ENCODE assay signal across 12 cellular contexts in genomic region chr5:169648725-169649124, GRCh38. TPM values are rescaled to one million over a fixed set of nuclear protein-coding genes. Genes with fewer than 3 reads are reported as not detected.
DNase-seq lines count a peak whose midpoint lies in the region; ATAC-seq lines count a peak whose summit lies in the region.
"Had no signal": no experiment of that assay in that cellular context is flagged by ENCODE, and none has a peak within 500 bp of the region (broad histone marks: within the 10 kb centered on the region; RNA-seq: fewer than 3 reads in every experiment).

No MANE protein-coding gene starts in this region.

- peaks cover 48% of the 10 kb centered on the region for H3K36me3 ChIP-seq in BLaER1

- no peaks in the 10 kb centered on the region for H3K9me3 Mint-ChIP-seq in activated CD8-positive, alpha-beta T cell treated with anti-CD3 and anti-CD28 coated beads, Interleukin-2, amount 10 ng/mL, durations not matched to agents 7 days and 5 days (ENCODE audit: insufficient read depth)
- H3K9me3 Mint-ChIP-seq: activated T-cell treated with anti-CD3 and anti-CD28 coated beads, Interleukin-2, amount 50 U/mL, for 4 hours; nephron progenitor cell had no signal

- CTCF ChIA-PET in activated CD8-positive, alpha-beta T cell treated with anti-CD3 and anti-CD28 coated beads, Interleukin-2, amount 10 ng/mL, durations not matched to agents 7 days and 5 days (lab: Charles Lee), result interaction anchor here (1.1 kb wide), 1 partner anchor 22 kb away, joined by 3 read pairs; no protein-coding TSS in a partner anchor

- H3K27ac ChIP-seq in BLaER1, result peak overlapping the region; percentile 63; the same call in 1 of the 2 replicates

- peak overlapping the region; percentile 89 for H3K27ac Mint-ChIP-seq in activated CD8-positive, alpha-beta T cell treated with anti-CD3 and anti-CD28 coated beads, Interleukin-2, amount 10 ng/mL, durations not matched to agents 7 days and 5 days
- H3K27ac Mint-ChIP-seq: nephron progenitor cell had no signal

- DNase-seq in ELR (ENCODE audit: low read depth) (peak; percentile 67), kidney tubule cell (ENCODE audit: low spot score) (peak; percentile 45), NCI-H510A treated with DMSO at 0.1 percent for 48 hours (lab: John Stamatoyannopoulos, UW) (no peak), NCI-H226 (no peak)
- DNase-seq in activated CD8-positive, alpha-beta T cell treated with anti-CD3 and anti-CD28 coated beads, Interleukin-2, amount 10 ng/mL, durations not matched to agents 7 days and 5 days, result no peak
- DNase-seq: activated T-cell treated with anti-CD3 and anti-CD28 coated beads, Interleukin-2, amount 50 U/mL, for 4 hours; effector CD4-positive, alpha-beta T cell; NCI-H524; nephron progenitor cell had no signal

- H3K9me3 ChIP-seq in BLaER1, result 0 out of 2 replicates have a peak, but pooled peaks cover 6% of the 10 kb centered on the region

- no peak overlapping the region for H3K9ac ChIP-seq in BLaER1

- H3K4me2 ChIP-seq in BLaER1, result no peak overlapping the region

- peaks cover 88% of the 10 kb centered on the region for H4K20me1 ChIP-seq in BLaER1

- peaks cover 40% of the 10 kb centered on the region for H3K4me1 ChIP-seq in BLaER1

- peaks cover 76% of the 10 kb centered on the region for H3K36me3 Mint-ChIP-seq in activated CD8-positive, alpha-beta T cell treated with anti-CD3 and anti-CD28 coated beads, Interleukin-2, amount 10 ng/mL, durations not matched to agents 7 days and 5 days (ENCODE audit: low read depth)

- H3K4me3 ChIP-seq in BLaER1, result no peak overlapping the region

- H3K4me1 Mint-ChIP-seq in activated CD8-positive, alpha-beta T cell treated with anti-CD3 and anti-CD28 coated beads, Interleukin-2, amount 10 ng/mL, durations not matched to agents 7 days and 5 days (ENCODE audit: low read depth), result peaks cover 93% of the 10 kb centered on the region

- H3K27me3 Mint-ChIP-seq in activated CD8-positive, alpha-beta T cell treated with anti-CD3 and anti-CD28 coated beads, Interleukin-2, amount 10 ng/mL, durations not matched to agents 7 days and 5 days (ENCODE audit: low read depth), result no peaks in the 10 kb centered on the region

- H3K27me3 ChIP-seq in BLaER1, result no peaks in the 10 kb centered on the region

- no peak overlapping the region for H3K4me3 Mint-ChIP-seq in activated CD8-positive, alpha-beta T cell treated with anti-CD3 and anti-CD28 coated beads, Interleukin-2, amount 10 ng/mL, durations not matched to agents 7 days and 5 days
- H3K4me3 Mint-ChIP-seq: activated T-cell treated with anti-CD3 and anti-CD28 coated beads, Interleukin-2, amount 50 U/mL, for 4 hours; nephron progenitor cell had no signal

- POLR2A ChIA-PET in activated CD8-positive, alpha-beta T cell treated with anti-CD3 and anti-CD28 coated beads, Interleukin-2, amount 10 ng/mL, durations not matched to agents 7 days and 5 days (lab: Charles Lee), result interaction anchor here (0.7 to 4.4 kb wide), 4 partner anchors 9 to 54 kb away, joined by 3 to 40 read pairs (median 5); partner anchors contain the start of gene DOCK2

- no peak for ATAC-seq in activated CD8-positive, alpha-beta T cell treated with anti-CD3 and anti-CD28 coated beads, Interleukin-2, amount 10 ng/mL, durations not matched to agents 7 days and 5 days
- ATAC-seq in GM21390 (IDR thresholded peaks at IDR 0.05; ENCODE audit: unreplicated experiment), result no peak
- ATAC-seq in HG03460 (IDR thresholded peaks at IDR 0.05; ENCODE audit: unreplicated experiment), result no peak

RNA-seq across cellular contexts. Expression of gene DOCK2, which starts 11.7 kb away (rescaled TPM):
- total RNA-seq in activated CD8-positive, alpha-beta T cell treated with anti-CD3 and anti-CD28 coated beads, Interleukin-2, amount 10 ng/mL, durations not matched to agents 7 days and 5 days, result 100 to 1,000 TPM; 318 to 320 TPM

Comparison
In these comparisons a context has a peak if more than half of its experiments do, and no peak if none do; other contexts are left out.
1. DNase-seq: peak in ELR (single experiment) and kidney tubule cell (single experiment); none in activated CD8-positive, alpha-beta T cell treated with anti-CD3 and anti-CD28 coated beads, Interleukin-2, amount 10 ng/mL, durations not matched to agents 7 days and 5 days (single experiment), NCI-H510A treated with DMSO at 0.1 percent for 48 hours (single experiment) and NCI-H226 (single experiment).